Comparison of ENCODE assay signal across 13 cellular contexts in the genomic region with DNA sequence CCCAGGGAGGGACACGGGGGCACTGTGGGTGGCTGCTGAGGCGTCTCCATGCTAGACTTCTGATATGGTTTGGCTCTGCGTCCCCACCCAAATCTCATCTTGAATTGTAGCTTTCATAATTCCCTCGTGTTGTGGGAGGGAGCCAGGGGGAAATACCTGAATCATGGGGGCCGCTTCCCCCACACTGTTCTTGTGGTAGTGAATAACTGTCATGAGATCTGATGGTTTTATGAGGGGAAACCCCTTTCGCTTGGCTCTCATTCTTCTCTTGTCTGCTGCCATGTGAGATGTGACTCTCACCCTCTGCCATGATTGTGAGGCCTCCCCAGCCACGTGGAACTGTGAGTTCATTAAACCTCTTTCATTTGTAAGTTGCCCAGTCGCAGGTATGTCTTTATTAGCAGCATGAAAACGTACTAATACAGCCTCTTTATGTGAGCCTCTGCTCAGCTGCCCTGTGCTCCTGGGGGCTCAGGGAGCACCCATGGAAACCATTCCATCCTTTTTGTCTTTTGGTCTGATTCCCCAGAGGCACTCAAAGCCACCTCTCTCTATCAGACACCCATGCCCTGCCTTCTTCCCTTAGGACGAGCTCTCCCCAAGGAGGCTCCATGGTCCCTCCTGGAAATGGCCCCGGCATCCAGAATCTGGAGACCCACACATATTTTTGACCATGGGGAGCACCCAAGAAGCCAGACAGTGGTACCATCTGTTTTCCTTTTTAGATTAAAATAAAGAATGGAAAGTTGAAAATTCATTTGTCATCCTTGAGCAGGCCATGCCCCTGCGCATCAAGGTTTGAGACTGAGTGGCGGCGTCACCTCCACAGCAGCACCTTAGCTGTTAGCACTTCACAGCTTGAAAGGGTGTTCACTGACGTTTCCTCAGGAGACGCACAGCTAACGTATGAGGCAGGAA.
"Had no signal": no experiment of that assay in that cellular context is flagged by ENCODE, and none has a peak within 500 bp of the region (broad histone marks: within the 10 kb centered on the region; RNA-seq: fewer than 3 reads in every experiment).

No MANE protein-coding gene starts in this region.

- DNase-seq: activated CD8-positive, alpha-beta memory T cell treated with anti-CD3 and anti-CD28 coated beads, Interleukin-2, amount 50 U/mL, for 4 hours; islet precursor cell; naive B cell; SJCRH30; substantia nigra; SW 1271 had no signal

- H3K4me3 ChIP-seq: adrenal gland, cardiac muscle cell, SJCRH30, tibial nerve, vagina had no signal

- ATAC-seq: esophagus mucosa, left lobe of liver, WTC11 had no signal

- H3K9me3 ChIP-seq: adrenal gland, SJCRH30, vagina had no signal

- H3K27me3 ChIP-seq: adrenal gland, cardiac muscle cell, SJCRH30, tibial nerve, vagina had no signal

- H3K4me1 ChIP-seq: adrenal gland, SJCRH30 had no signal

- H3K27ac ChIP-seq: adrenal gland, cardiac muscle cell, SJCRH30, tibial nerve, vagina had no signal

- H3K27ac Mint-ChIP-seq: WTC11 had no signal

- H3K36me3 Mint-ChIP-seq: naive B cell had no signal

- H3K36me3 ChIP-seq: adrenal gland, cardiac muscle cell, SJCRH30, tibial nerve, vagina had no signal

- H3K4me3 Mint-ChIP-seq: naive B cell, WTC11 had no signal

- H3K4me1 Mint-ChIP-seq: WTC11 had no signal
